In genomic region chr16:2912330-2913199, GRCh38 we compare ENCODE assay signal across 8 cellular contexts. TPM values are rescaled to one million over a fixed set of nuclear protein-coding genes. Genes with fewer than 3 reads are reported as not detected.
DNase-seq lines count a peak whose midpoint lies in the region; ATAC-seq and TF ChIP-seq lines count a peak whose summit lies in the region.

No MANE protein-coding gene starts in this region.

- peaks cover 8% of the 10 kb centered on the region; the same call in 1 of the 2 replicates for H3K36me3 ChIP-seq in OCI-LY1 (ENCODE audit: insufficient read depth, low read length)

- DNase-seq in ELR (ENCODE audit: low read depth), result peak; percentile 58
- peak; percentile 57 for DNase-seq in HFFc6
- DNase-seq in activated naive CD4-positive, alpha-beta T cell treated with anti-CD3 and anti-CD28 coated beads, Interleukin-2, amount 50 U/mL, for 16 hours, result peak; percentile 24
- peak; percentile 31 for DNase-seq in germinal center (ENCODE audit: low spot score)
- DNase-seq in nucleus accumbens (lab: John Stamatoyannopoulos, UW), result peak in 34 of 56 donors; percentile 8 to 52 (median 32)
- no peak for DNase-seq in NK-92 (lab: John Stamatoyannopoulos, UW; ENCODE audit: unreplicated experiment)

- H3K9me3 Mint-ChIP-seq in HFFc6, result no peaks in the 10 kb centered on the region

- no peaks in the 10 kb centered on the region for H3K27me3 Mint-ChIP-seq in HFFc6 (ENCODE audit: insufficient read depth)

- ATAC-seq in GM19452 (IDR thresholded peaks at IDR 0.05; ENCODE audit: unreplicated experiment), result no peak

- no peaks in the 10 kb centered on the region for H3K9me3 ChIP-seq in OCI-LY1 (ENCODE audit: low read length)

- no peak overlapping the region for H2AFZ ChIP-seq in OCI-LY1 (ENCODE audit: low read length)

- peak overlapping the region; percentile 86 for H3K9ac ChIP-seq in OCI-LY1 (ENCODE audit: low read length)

- peaks cover 16% of the 10 kb centered on the region for H3K4me1 ChIP-seq in OCI-LY1 (ENCODE audit: insufficient read depth, low read length, severe bottlenecking)

- H3K4me1 Mint-ChIP-seq in HFFc6 (ENCODE audit: low read depth), result peaks cover 41% of the 10 kb centered on the region

- peaks cover 6% of the 10 kb centered on the region; the same call in 1 of the 2 replicates for H3F3A ChIP-seq in OCI-LY1 (ENCODE audit: insufficient read depth, low read length)

- H4K20me1 ChIP-seq in OCI-LY1 (ENCODE audit: insufficient read depth, low read length), result no peaks in the 10 kb centered on the region

- no peak overlapping the region for H3K27ac ChIP-seq in OCI-LY1 (ENCODE audit: low read depth, low read length, poor library complexity, severe bottlenecking)

- 0 out of 2 replicates have a peak, but pooled peaks cover 4% of the 10 kb centered on the region for H3K36me3 Mint-ChIP-seq in HFFc6 (ENCODE audit: low read depth)

- peak overlapping the region; percentile 93 for H3K27ac Mint-ChIP-seq in HFFc6

- H3K79me2 ChIP-seq in OCI-LY1 (ENCODE audit: insufficient read depth, low read length), result no peaks in the 10 kb centered on the region

- H3K4me3 Mint-ChIP-seq in HFFc6, result peak overlapping the region; percentile 86

- no peaks in the 10 kb centered on the region for H3K27me3 ChIP-seq in OCI-LY1 (ENCODE audit: insufficient read depth, low read length)

- peak overlapping the region; percentile 85 for H3K4me2 ChIP-seq in OCI-LY1 (ENCODE audit: low read length)

- TF ChIP-seq CTCF in HFFc6 (IDR thresholded peaks at IDR 0.05) (no peak), OCI-LY1 (IDR thresholded peaks at IDR 0.05; ENCODE audit: low read length) (no peak)

- peak overlapping the region; percentile 91 for H3K4me3 ChIP-seq in OCI-LY1 (ENCODE audit: low read depth, low read length, poor library complexity, severe bottlenecking)

- no peaks in the 10 kb centered on the region for H3K9me2 ChIP-seq in OCI-LY1 (ENCODE audit: low read depth, low read length)

RNA-seq across cellular contexts. Expression of gene FLYWCH1, which starts 0.8 kb away (rescaled TPM):
- 10 to 100 TPM; 30.3 to 34.9 (median 33.7) TPM for total RNA-seq in HFFc6 (2021; fragmentation: NEBNext Ultra II Directional; extraction: Animal tissue kit (Norgen Biotek cat#: 25700))

RNA-seq across cellular contexts. Expression of gene FLYWCH2, which starts 29.6 kb away (rescaled TPM):
- 10 to 100 TPM; 24.5 to 29.3 (median 26.1) TPM for total RNA-seq in HFFc6 (2021; fragmentation: NEBNext Ultra II Directional; extraction: Animal tissue kit (Norgen Biotek cat#: 25700))

RNA-seq across cellular contexts. Expression of gene KREMEN2, which starts 51.5 kb away (rescaled TPM):
- total RNA-seq in HFFc6 (2021; fragmentation: NEBNext Ultra II Directional; extraction: Animal tissue kit (Norgen Biotek cat#: 25700)), result not detected

RNA-seq across cellular contexts. Expression of gene PRSS22, which starts 54.6 kb away (rescaled TPM):
- not detected for total RNA-seq in HFFc6 (2021; fragmentation: NEBNext Ultra II Directional; extraction: Animal tissue kit (Norgen Biotek cat#: 25700))

RNA-seq across cellular contexts. Expression of gene PAQR4, which starts 56.6 kb away (rescaled TPM):
- total RNA-seq in HFFc6 (2021; fragmentation: NEBNext Ultra II Directional; extraction: Animal tissue kit (Norgen Biotek cat#: 25700)), result 10 to 100 TPM in 5 of 6 experiments, 1 to 10 TPM in 1; 5.7 to 16.5 (median 13.7) TPM
